13 cellular contexts compared by ENCODE assay signal in the genomic region with DNA sequence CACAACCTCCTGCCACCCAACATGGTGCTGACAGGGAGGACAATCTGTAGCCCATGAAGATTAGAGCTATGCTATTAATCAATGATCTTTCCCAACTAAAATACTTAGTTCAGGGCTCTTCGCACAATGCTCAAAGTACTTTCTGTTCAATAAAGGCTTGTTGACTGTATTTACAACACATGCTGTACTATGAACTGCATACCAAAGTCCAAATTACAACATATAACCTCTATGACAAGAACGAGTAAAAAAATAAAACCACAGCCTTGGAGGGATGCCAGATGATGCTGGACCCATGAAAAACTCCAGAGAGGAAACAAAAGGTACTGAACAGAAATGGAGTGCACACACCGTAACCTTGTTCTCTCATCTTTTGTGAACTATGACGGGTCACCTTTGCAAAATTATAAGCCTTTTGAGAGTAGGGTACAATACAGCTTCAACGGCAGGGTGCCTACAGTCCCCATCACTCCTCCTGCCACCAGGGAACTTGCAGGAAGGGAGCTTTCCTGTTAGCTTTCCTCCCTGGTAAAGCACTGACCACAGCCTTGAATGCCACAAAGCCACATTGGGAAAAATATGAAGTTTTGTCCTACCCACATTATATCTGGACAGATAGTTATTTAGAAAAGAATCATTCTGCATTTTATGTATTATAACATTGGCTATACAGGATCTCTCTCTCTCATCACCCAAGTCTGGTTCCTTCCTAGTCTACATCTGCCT.
A peak's percentile ranks its signal among the peaks of the same experiment; 100 is the strongest.
DNase-seq lines count a peak whose midpoint lies in the region; ATAC-seq and TF ChIP-seq lines count a peak whose summit lies in the region.
"Had no signal": no experiment of that assay in that cellular context is flagged by ENCODE, and none has a peak within 500 bp of the region (broad histone marks: within the 10 kb centered on the region; RNA-seq: fewer than 3 reads in every experiment).

No MANE protein-coding gene starts in this region.

- H3K9me2 ChIP-seq in neural cell (ENCODE audit: insufficient read depth, low read length) = no peaks in the 10 kb centered on the region

- peaks cover 30% of the 10 kb centered on the region for H3K4me1 Mint-ChIP-seq in Calu3 (ENCODE audit: low read depth, unreplicated experiment)
- H3K4me1 Mint-ChIP-seq in activated T-helper 1 cell treated with anti-CD3 and anti-CD28 coated beads, Interleukin-12 subunit alpha, Interleukin-12 subunit beta, Interleukin-2, Interleukin-4 antibody, amounts not matched to agents 30 ng/mL and 10 ng/mL and 1 ng/mL, durations not matched to agents 14 hours and 24 hours and 36 hours (ENCODE audit: low read depth) = no peaks in the 10 kb centered on the region
- no peaks in the 10 kb centered on the region for H3K4me1 Mint-ChIP-seq in activated CD4-positive, alpha-beta memory T cell treated with anti-CD3 and anti-CD28 coated beads, Interleukin-2, amount 10 ng/mL, durations not matched to agents 7 days and 5 days

- no peak for TF ChIP-seq RAD21 in neural cell (conservative IDR thresholded peaks at IDR 0.05)

- ATAC-seq in HG03457 (IDR thresholded peaks at IDR 0.05; ENCODE audit: unreplicated experiment) = no peak
- ATAC-seq: HCT116 had no signal

- TF ChIP-seq CTCF in Calu3 (IDR thresholded peaks at IDR 0.05; ENCODE audit: unreplicated experiment) = no peak
- TF ChIP-seq CTCF in epithelial cell of esophagus (IDR thresholded peaks at IDR 0.05; ENCODE audit: insufficient read depth, low read depth, low read length, missing control alignments) = no peak
- no peak for TF ChIP-seq CTCF in neural cell (IDR thresholded peaks at IDR 0.05; ENCODE audit: poor library complexity, severe bottlenecking)

- no peaks in the 10 kb centered on the region for H3K36me3 Mint-ChIP-seq in Calu3 (ENCODE audit: insufficient read depth, unreplicated experiment)
- H3K36me3 Mint-ChIP-seq in activated T-helper 1 cell treated with anti-CD3 and anti-CD28 coated beads, Interleukin-12 subunit alpha, Interleukin-12 subunit beta, Interleukin-2, Interleukin-4 antibody, amounts not matched to agents 30 ng/mL and 10 ng/mL and 1 ng/mL, durations not matched to agents 14 hours and 24 hours and 36 hours (ENCODE audit: low read depth) = no peaks in the 10 kb centered on the region
- H3K36me3 Mint-ChIP-seq in activated CD4-positive, alpha-beta memory T cell treated with anti-CD3 and anti-CD28 coated beads, Interleukin-2, amount 10 ng/mL, durations not matched to agents 7 days and 5 days (ENCODE audit: low read depth) = no peaks in the 10 kb centered on the region
- H3K36me3 Mint-ChIP-seq: natural killer cell treated with Interleukin-12 subunit alpha and Interleukin-12 subunit beta and Interleukin-15 and Interleukin-18, amount 100 ng/mL, for 72 hours had no signal

- H3K4me3 ChIP-seq in epithelial cell of esophagus (ENCODE audit: low read length) = no peak overlapping the region
- H3K4me3 ChIP-seq in neural cell (ENCODE audit: low read length) = peak overlapping the region; percentile 5

- POLR2A ChIA-PET in activated CD4-positive, alpha-beta memory T cell treated with anti-CD3 and anti-CD28 coated beads, Interleukin-2, amount 10 ng/mL, durations not matched to agents 7 days and 5 days (lab: Charles Lee) = no interaction called here

- peak overlapping the region; percentile 86 for H3K27ac ChIP-seq in neural cell (ENCODE audit: low read length)
- H3K27ac ChIP-seq: C4-2B had no signal

- DNase-seq in Calu3 = peak; percentile 35
- peak; percentile 34 for DNase-seq in NCI-H748 treated with DMSO at 0.1 percent for 48 hours (lab: John Stamatoyannopoulos, UW)
- DNase-seq in epithelial cell of esophagus (ENCODE audit: low read depth) = peak; percentile 49
- DNase-seq in activated T-helper 1 cell treated with anti-CD3 and anti-CD28 coated beads, Interleukin-12 subunit alpha, Interleukin-12 subunit beta, Interleukin-2, Interleukin-4 antibody, amounts not matched to agents 30 ng/mL and 10 ng/mL and 1 ng/mL, durations not matched to agents 14 hours and 24 hours and 36 hours (ENCODE audit: low spot score) = no peak
- DNase-seq in activated CD4-positive, alpha-beta memory T cell treated with anti-CD3 and anti-CD28 coated beads, Interleukin-2, amount 10 ng/mL, durations not matched to agents 7 days and 5 days = no peak
- DNase-seq in epidermal melanocyte (ENCODE audit: insufficient read length, low spot score) = no peak
- DNase-seq: activated CD8-positive, alpha-beta memory T cell treated with anti-CD3 and anti-CD28 coated beads, Interleukin-2, amount 50 U/mL, for 48 hours; stimulated activated CD8-positive, alpha-beta memory T cell treated with anti-CD3 and anti-CD28 coated beads, Interleukin-4, amount 100 ng/mL, for 48 hours had no signal

- no peaks in the 10 kb centered on the region for H3K79me2 ChIP-seq in neural cell (replicated peaks; ENCODE audit: insufficient read depth, low read length)

- H3K27ac Mint-ChIP-seq in Calu3 (ENCODE audit: unreplicated experiment) = peak overlapping the region; percentile 6
- no peak overlapping the region for H3K27ac Mint-ChIP-seq in activated T-helper 1 cell treated with anti-CD3 and anti-CD28 coated beads, Interleukin-12 subunit alpha, Interleukin-12 subunit beta, Interleukin-2, Interleukin-4 antibody, amounts not matched to agents 30 ng/mL and 10 ng/mL and 1 ng/mL, durations not matched to agents 14 hours and 24 hours and 36 hours
- H3K27ac Mint-ChIP-seq in activated CD4-positive, alpha-beta memory T cell treated with anti-CD3 and anti-CD28 coated beads, Interleukin-2, amount 10 ng/mL, durations not matched to agents 7 days and 5 days = no peak overlapping the region

- CTCF ChIA-PET in Calu3 (lab: Charles Lee) = interaction anchor here (0.6 to 1.8 kb wide), 2 partner anchors 10 to 166 kb away, joined by 3 to 5 read pairs; no protein-coding TSS in a partner anchor
- CTCF ChIA-PET in activated CD4-positive, alpha-beta memory T cell treated with anti-CD3 and anti-CD28 coated beads, Interleukin-2, amount 10 ng/mL, durations not matched to agents 7 days and 5 days (lab: Charles Lee) = no interaction called here

- intact Hi-C loops in Calu3 (cut with micrococcal nuclease; ENCODE audit: unreplicated experiment) = no loop called here
- intact Hi-C loops in activated T-helper 1 cell treated with anti-CD3 and anti-CD28 coated beads, Interleukin-12 subunit alpha, Interleukin-12 subunit beta, Interleukin-2, Interleukin-4 antibody, amounts not matched to agents 30 ng/mL and 10 ng/mL and 1 ng/mL, durations not matched to agents 14 hours and 24 hours and 36 hours (cut with micrococcal nuclease) = no loop called here

- H3K4me3 Mint-ChIP-seq in Calu3 (ENCODE audit: low read depth, unreplicated experiment) = peak overlapping the region; percentile 9
- no peak overlapping the region for H3K4me3 Mint-ChIP-seq in activated T-helper 1 cell treated with anti-CD3 and anti-CD28 coated beads, Interleukin-12 subunit alpha, Interleukin-12 subunit beta, Interleukin-2, Interleukin-4 antibody, amounts not matched to agents 30 ng/mL and 10 ng/mL and 1 ng/mL, durations not matched to agents 14 hours and 24 hours and 36 hours
- no peak overlapping the region for H3K4me3 Mint-ChIP-seq in activated CD4-positive, alpha-beta memory T cell treated with anti-CD3 and anti-CD28 coated beads, Interleukin-2, amount 10 ng/mL, durations not matched to agents 7 days and 5 days
- H3K4me3 Mint-ChIP-seq: natural killer cell treated with Interleukin-12 subunit alpha and Interleukin-12 subunit beta and Interleukin-15 and Interleukin-18, amount 100 ng/mL, for 72 hours had no signal

- H3K27me3 Mint-ChIP-seq in Calu3 (ENCODE audit: unreplicated experiment) = no peaks in the 10 kb centered on the region
- no peaks in the 10 kb centered on the region for H3K27me3 Mint-ChIP-seq in activated T-helper 1 cell treated with anti-CD3 and anti-CD28 coated beads, Interleukin-12 subunit alpha, Interleukin-12 subunit beta, Interleukin-2, Interleukin-4 antibody, amounts not matched to agents 30 ng/mL and 10 ng/mL and 1 ng/mL, durations not matched to agents 14 hours and 24 hours and 36 hours (ENCODE audit: insufficient read depth)
- peaks cover 1% of the 10 kb centered on the region for H3K27me3 Mint-ChIP-seq in activated CD4-positive, alpha-beta memory T cell treated with anti-CD3 and anti-CD28 coated beads, Interleukin-2, amount 10 ng/mL, durations not matched to agents 7 days and 5 days

- H3K9me3 ChIP-seq in neural cell (ENCODE audit: low read length) = no peaks in the 10 kb centered on the region

- H2AFZ ChIP-seq in neural cell (ENCODE audit: low read depth, low read length) = no peak overlapping the region

- no peaks in the 10 kb centered on the region for H3K27me3 ChIP-seq in neural cell (ENCODE audit: insufficient read depth, low read depth, low read length)

- peak overlapping the region; percentile 36 for H3K4me2 ChIP-seq in neural cell (ENCODE audit: low read length)

- no peaks in the 10 kb centered on the region for H3K36me3 ChIP-seq in neural cell (ENCODE audit: insufficient read depth, low read length)

- no peak for TF ChIP-seq EP300 in neural cell (conservative IDR thresholded peaks at IDR 0.05; ENCODE audit: poor library complexity, severe bottlenecking)

- H3F3A ChIP-seq in neural cell (ENCODE audit: insufficient read depth, low read length, poor library complexity, severe bottlenecking) = peaks cover 20% of the 10 kb centered on the region

- BruUV-seq in Calu3 (replicated peaks; lab: Mats Ljungman, UMichigan) = no TSS peak

- peak overlapping the region; percentile 33 for H3K9ac ChIP-seq in neural cell (ENCODE audit: low read length)

- H3K9me3 Mint-ChIP-seq in Calu3 (ENCODE audit: low read depth, unreplicated experiment) = no peaks in the 10 kb centered on the region
- no peaks in the 10 kb centered on the region for H3K9me3 Mint-ChIP-seq in activated T-helper 1 cell treated with anti-CD3 and anti-CD28 coated beads, Interleukin-12 subunit alpha, Interleukin-12 subunit beta, Interleukin-2, Interleukin-4 antibody, amounts not matched to agents 30 ng/mL and 10 ng/mL and 1 ng/mL, durations not matched to agents 14 hours and 24 hours and 36 hours
- H3K9me3 Mint-ChIP-seq in activated CD4-positive, alpha-beta memory T cell treated with anti-CD3 and anti-CD28 coated beads, Interleukin-2, amount 10 ng/mL, durations not matched to agents 7 days and 5 days = no peaks in the 10 kb centered on the region

- H4K20me1 ChIP-seq in neural cell (ENCODE audit: insufficient read depth) = no peaks in the 10 kb centered on the region

Comparison
In these comparisons a context has a peak if more than half of its experiments do, and no peak if none do; other contexts are left out.
1. DNase-seq: peak in Calu3 (single experiment), NCI-H748 treated with DMSO at 0.1 percent for 48 hours (single experiment) and epithelial cell of esophagus (single experiment); none in activated T-helper 1 cell treated with anti-CD3 and anti-CD28 coated beads, Interleukin-12 subunit alpha, Interleukin-12 subunit beta, Interleukin-2, Interleukin-4 antibody, amounts not matched to agents 30 ng/mL and 10 ng/mL and 1 ng/mL, durations not matched to agents 14 hours and 24 hours and 36 hours (single experiment), activated CD4-positive, alpha-beta memory T cell treated with anti-CD3 and anti-CD28 coated beads, Interleukin-2, amount 10 ng/mL, durations not matched to agents 7 days and 5 days (single experiment) and epidermal melanocyte (single experiment).